In the genomic region with DNA sequence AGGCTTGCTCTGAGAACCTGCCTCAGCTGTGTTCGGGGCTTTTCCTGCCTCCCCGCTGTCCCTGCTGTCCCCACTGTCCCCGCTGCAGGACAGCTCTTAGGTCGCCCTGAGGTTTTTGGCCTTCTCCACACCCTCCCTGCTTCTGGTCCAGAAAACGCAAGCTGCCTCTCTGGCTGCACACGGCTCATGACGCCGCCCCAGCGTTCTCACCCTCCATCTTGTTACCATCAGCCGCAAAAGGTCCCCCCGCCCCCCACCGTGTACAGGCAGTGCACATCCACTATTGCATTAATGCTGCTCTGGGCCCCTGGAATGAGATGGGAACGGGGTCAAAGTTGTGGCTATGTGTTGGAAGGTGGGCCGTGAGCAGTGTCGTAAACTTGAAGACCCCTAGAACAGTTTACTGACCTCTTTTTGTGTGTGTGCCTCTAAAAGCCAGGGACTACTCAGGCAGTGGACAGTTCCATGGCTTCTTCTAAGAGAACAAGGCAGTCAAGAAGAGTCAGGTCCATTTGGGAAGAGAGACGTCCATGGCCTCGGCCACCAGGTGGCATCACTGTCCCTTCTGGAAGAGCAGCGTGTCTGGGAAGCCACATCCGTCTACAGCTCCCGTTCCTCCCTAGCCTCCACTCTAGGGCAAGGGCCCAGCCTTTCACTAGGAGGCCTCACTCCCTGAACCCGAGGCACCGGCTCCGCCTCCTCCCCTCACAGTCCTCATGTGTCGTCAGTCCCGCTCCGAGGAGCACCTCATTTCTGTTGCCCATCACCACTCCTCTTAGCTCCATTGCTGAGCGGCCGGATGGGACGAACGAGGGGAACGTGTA, we compare ENCODE assay signal across 8 cellular contexts. TPM values are rescaled to one million over a fixed set of nuclear protein-coding genes. Genes with fewer than 3 reads are reported as not detected.
DNase-seq lines count a peak whose midpoint lies in the region; ATAC-seq and TF ChIP-seq lines count a peak whose summit lies in the region.

No MANE protein-coding gene starts in this region.

- TF ChIP-seq POLR2A in right lobe of liver (IDR thresholded peaks at IDR 0.05) (no peak), GM18505 (IDR thresholded peaks at IDR 0.05; ENCODE audit: borderline replicate concordance, extremely low read depth, insufficient read depth, insufficient read length) (no peak)

- no peaks in the 10 kb centered on the region for H3K4me1 ChIP-seq in right lobe of liver

- WGBS in right lobe of liver (ENCODE audit: insufficient coverage, low coverage, low lambda C conversion rate, missing lambda C conversion rate) = 45% methylated on average over 23 of the region's 31 CpGs

- intact Hi-C loops in right lobe of liver (cut with DNase I) = loop anchor here (2.0 to 5.0 kb wide), 2 partner anchors 135 kb away; no protein-coding TSS in a partner anchor

- ATAC-seq in HG02885 (IDR thresholded peaks at IDR 0.05; ENCODE audit: poor library complexity, unreplicated experiment) (peak; percentile 56), right lobe of liver (peak; percentile 100), GM18505 (IDR thresholded peaks at IDR 0.05; ENCODE audit: unreplicated experiment) (no peak)

- TF ChIP-seq CTCF in coronary artery (IDR thresholded peaks at IDR 0.05) (peak; percentile 68), right lobe of liver (IDR thresholded peaks at IDR 0.05) (peak; percentile 83 to 93 (median 90))

- H3K36me3 ChIP-seq in right lobe of liver = no peaks in the 10 kb centered on the region

- H3K4me3 ChIP-seq in coronary artery (peak overlapping the region; percentile 22), right lobe of liver (no peak overlapping the region)

- DNase-seq in DMS 273 treated with DMSO at 0.1 percent for 48 hours (lab: John Stamatoyannopoulos, UW) = peak; percentile 85
- DNase-seq in NCI-H526 (lab: John Stamatoyannopoulos, UW) = peak; percentile 91 to 97
- DNase-seq in activated CD4-positive, alpha-beta T cell treated with anti-CD3 and anti-CD28 coated beads for 48 hours = peak; percentile 83
- DNase-seq in coronary artery (ENCODE audit: low spot score) = peak; percentile 90
- DNase-seq in right lobe of liver = peak; percentile 89 to 91 (median 90)
- peak; percentile 69 to 72 for DNase-seq in stimulated activated CD4-positive, alpha-beta T cell treated with anti-CD3 and anti-CD28 coated beads, Interleukin-4, amount 100 ng/mL, for 48 hours (ENCODE audit: low read depth in 2 of 2)

- no peaks in the 10 kb centered on the region for H3K27me3 ChIP-seq in right lobe of liver

- no peaks in the 10 kb centered on the region for H3K9me3 ChIP-seq in right lobe of liver

- H3K27ac ChIP-seq in coronary artery (peak overlapping the region in 1 of 2 donors; percentile 70), right lobe of liver (no peak overlapping the region)

RNA-seq across cellular contexts. Expression of gene MKRN1, which starts 38.5 kb away (rescaled TPM):
- 10 to 100 TPM; 27.0 to 49.3 (median 32.8) TPM for total RNA-seq in right lobe of liver
